Comparison of ENCODE assay signal across 1 cellular context in the genomic region with DNA sequence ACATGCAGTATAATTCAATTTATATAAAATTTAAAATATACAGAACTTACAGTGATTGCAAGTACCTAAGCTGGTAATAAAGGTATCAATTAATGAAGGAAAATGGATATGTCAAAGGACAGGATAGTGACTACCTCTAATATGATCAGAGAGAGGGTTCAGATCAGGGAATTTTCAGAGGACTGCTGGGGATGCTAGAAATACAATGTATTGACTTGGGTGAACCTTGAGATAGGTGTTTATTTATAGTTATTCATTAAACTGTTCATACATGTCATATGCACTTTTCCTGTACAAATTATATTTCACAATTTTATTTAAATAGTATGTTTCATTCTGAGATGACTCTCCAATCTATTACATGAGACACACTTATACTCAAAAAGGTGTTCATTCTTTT.
TF ChIP-seq lines count a peak whose summit lies in the region.

No MANE protein-coding gene starts in this region.

TF ChIP-seq in HepG2, 621 proteins besides CTCF, POLR2A, EP300 and RAD21 (continued from another document):
- TF ChIP-seq, protein P1, sequence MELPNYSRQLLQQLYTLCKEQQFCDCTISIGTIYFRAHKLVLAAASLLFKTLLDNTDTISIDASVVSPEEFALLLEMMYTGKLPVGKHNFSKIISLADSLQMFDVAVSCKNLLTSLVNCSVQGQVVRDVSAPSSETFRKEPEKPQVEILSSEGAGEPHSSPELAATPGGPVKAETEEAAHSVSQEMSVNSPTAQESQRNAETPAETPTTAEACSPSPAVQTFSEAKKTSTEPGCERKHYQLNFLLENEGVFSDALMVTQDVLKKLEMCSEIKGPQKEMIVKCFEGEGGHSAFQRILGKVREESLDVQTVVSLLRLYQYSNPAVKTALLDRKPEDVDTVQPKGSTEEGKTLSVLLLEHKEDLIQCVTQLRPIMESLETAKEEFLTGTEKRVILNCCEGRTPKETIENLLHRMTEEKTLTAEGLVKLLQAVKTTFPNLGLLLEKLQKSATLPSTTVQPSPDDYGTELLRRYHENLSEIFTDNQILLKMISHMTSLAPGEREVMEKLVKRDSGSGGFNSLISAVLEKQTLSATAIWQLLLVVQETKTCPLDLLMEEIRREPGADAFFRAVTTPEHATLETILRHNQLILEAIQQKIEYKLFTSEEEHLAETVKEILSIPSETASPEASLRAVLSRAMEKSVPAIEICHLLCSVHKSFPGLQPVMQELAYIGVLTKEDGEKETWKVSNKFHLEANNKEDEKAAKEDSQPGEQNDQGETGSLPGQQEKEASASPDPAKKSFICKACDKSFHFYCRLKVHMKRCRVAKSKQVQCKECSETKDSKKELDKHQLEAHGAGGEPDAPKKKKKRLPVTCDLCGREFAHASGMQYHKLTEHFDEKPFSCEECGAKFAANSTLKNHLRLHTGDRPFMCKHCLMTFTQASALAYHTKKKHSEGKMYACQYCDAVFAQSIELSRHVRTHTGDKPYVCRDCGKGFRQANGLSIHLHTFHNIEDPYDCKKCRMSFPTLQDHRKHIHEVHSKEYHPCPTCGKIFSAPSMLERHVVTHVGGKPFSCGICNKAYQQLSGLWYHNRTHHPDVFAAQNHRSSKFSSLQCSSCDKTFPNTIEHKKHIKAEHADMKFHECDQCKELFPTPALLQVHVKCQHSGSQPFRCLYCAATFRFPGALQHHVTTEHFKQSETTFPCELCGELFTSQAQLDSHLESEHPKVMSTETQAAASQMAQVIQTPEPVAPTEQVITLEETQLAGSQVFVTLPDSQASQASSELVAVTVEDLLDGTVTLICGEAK (IDR thresholded peaks at IDR 0.05) = no peak
- TF ChIP-seq, protein P1 (CRISPR knock-in tag; IDR thresholded peaks at IDR 0.05) = no peak
- no peak for TF ChIP-seq ZNF335 (CRISPR knock-in tag; IDR thresholded peaks at IDR 0.05)
- TF ChIP-seq, protein P2, sequence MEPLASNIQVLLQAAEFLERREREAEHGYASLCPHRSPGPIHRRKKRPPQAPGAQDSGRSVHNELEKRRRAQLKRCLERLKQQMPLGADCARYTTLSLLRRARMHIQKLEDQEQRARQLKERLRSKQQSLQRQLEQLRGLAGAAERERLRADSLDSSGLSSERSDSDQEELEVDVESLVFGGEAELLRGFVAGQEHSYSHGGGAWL (CRISPR knock-in tag; IDR thresholded peaks at IDR 0.05) = no peak
- no peak for TF ChIP-seq HMG20B (CRISPR knock-in tag; conservative IDR thresholded peaks at IDR 0.05)
- TF ChIP-seq, protein P3, sequence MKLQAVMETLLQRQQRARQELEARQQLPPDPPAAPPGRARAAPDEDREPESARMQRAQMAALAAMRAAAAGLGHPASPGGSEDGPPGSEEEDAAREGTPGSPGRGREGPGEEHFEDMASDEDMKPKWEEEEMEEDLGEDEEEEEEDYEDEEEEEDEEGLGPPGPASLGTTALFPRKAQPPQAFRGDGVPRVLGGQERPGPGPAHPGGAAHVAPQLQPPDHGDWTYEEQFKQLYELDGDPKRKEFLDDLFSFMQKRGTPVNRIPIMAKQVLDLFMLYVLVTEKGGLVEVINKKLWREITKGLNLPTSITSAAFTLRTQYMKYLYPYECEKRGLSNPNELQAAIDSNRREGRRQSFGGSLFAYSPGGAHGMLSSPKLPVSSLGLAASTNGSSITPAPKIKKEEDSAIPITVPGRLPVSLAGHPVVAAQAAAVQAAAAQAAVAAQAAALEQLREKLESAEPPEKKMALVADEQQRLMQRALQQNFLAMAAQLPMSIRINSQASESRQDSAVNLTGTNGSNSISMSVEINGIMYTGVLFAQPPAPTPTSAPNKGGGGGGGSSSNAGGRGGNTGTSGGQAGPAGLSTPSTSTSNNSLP (IDR thresholded peaks at IDR 0.05; ENCODE audit: low read depth, low read length) = no peak
- TF ChIP-seq NFYB (CRISPR knock-in tag; IDR thresholded peaks at IDR 0.05) = no peak
- no peak for TF ChIP-seq SKI (IDR thresholded peaks at IDR 0.05; ENCODE audit: partially characterized antibody)
- TF ChIP-seq ETV6 (CRISPR knock-in tag; conservative IDR thresholded peaks at IDR 0.05) = no peak
- no peak for TF ChIP-seq ZNF44 (CRISPR knock-in tag; IDR thresholded peaks at IDR 0.05)
- TF ChIP-seq, protein P4, sequence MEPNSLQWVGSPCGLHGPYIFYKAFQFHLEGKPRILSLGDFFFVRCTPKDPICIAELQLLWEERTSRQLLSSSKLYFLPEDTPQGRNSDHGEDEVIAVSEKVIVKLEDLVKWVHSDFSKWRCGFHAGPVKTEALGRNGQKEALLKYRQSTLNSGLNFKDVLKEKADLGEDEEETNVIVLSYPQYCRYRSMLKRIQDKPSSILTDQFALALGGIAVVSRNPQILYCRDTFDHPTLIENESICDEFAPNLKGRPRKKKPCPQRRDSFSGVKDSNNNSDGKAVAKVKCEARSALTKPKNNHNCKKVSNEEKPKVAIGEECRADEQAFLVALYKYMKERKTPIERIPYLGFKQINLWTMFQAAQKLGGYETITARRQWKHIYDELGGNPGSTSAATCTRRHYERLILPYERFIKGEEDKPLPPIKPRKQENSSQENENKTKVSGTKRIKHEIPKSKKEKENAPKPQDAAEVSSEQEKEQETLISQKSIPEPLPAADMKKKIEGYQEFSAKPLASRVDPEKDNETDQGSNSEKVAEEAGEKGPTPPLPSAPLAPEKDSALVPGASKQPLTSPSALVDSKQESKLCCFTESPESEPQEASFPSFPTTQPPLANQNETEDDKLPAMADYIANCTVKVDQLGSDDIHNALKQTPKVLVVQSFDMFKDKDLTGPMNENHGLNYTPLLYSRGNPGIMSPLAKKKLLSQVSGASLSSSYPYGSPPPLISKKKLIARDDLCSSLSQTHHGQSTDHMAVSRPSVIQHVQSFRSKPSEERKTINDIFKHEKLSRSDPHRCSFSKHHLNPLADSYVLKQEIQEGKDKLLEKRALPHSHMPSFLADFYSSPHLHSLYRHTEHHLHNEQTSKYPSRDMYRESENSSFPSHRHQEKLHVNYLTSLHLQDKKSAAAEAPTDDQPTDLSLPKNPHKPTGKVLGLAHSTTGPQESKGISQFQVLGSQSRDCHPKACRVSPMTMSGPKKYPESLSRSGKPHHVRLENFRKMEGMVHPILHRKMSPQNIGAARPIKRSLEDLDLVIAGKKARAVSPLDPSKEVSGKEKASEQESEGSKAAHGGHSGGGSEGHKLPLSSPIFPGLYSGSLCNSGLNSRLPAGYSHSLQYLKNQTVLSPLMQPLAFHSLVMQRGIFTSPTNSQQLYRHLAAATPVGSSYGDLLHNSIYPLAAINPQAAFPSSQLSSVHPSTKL (CRISPR knock-in tag; IDR thresholded peaks at IDR 0.05) = no peak
- TF ChIP-seq, protein P5, sequence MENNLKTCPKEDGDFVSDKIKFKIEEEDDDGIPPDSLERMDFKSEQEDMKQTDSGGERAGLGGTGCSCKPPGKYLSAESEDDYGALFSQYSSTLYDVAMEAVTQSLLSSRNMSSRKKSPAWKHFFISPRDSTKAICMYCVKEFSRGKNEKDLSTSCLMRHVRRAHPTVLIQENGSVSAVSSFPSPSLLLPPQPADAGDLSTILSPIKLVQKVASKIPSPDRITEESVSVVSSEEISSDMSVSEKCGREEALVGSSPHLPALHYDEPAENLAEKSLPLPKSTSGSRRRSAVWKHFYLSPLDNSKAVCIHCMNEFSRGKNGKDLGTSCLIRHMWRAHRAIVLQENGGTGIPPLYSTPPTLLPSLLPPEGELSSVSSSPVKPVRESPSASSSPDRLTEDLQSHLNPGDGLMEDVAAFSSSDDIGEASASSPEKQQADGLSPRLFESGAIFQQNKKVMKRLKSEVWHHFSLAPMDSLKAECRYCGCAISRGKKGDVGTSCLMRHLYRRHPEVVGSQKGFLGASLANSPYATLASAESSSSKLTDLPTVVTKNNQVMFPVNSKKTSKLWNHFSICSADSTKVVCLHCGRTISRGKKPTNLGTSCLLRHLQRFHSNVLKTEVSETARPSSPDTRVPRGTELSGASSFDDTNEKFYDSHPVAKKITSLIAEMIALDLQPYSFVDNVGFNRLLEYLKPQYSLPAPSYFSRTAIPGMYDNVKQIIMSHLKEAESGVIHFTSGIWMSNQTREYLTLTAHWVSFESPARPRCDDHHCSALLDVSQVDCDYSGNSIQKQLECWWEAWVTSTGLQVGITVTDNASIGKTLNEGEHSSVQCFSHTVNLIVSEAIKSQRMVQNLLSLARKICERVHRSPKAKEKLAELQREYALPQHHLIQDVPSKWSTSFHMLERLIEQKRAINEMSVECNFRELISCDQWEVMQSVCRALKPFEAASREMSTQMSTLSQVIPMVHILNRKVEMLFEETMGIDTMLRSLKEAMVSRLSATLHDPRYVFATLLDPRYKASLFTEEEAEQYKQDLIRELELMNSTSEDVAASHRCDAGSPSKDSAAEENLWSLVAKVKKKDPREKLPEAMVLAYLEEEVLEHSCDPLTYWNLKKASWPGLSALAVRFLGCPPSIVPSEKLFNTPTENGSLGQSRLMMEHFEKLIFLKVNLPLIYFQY (CRISPR knock-in tag; IDR thresholded peaks at IDR 0.05; ENCODE audit: borderline replicate concordance) = no peak
- TF ChIP-seq ZNF563 (CRISPR knock-in tag; IDR thresholded peaks at IDR 0.05) = no peak
- no peak for TF ChIP-seq ZNF207 (IDR thresholded peaks at IDR 0.05; ENCODE audit: borderline replicate concordance)
- no peak for TF ChIP-seq ZNF547 (CRISPR knock-in tag; IDR thresholded peaks at IDR 0.05)
- no peak for TF ChIP-seq ZNF292 (CRISPR knock-in tag; IDR thresholded peaks at IDR 0.05; ENCODE audit: borderline replicate concordance, low read depth)
- TF ChIP-seq ZMAT3 (CRISPR knock-in tag; conservative IDR thresholded peaks at IDR 0.05) = no peak
- no peak for TF ChIP-seq U2AF2 (IDR thresholded peaks at IDR 0.05; ENCODE audit: low read depth, low read length)
